1 cellular context compared by ENCODE assay signal in genomic region chr6:108463789-108464188, GRCh38.
TF ChIP-seq lines count a peak whose summit lies in the region.

No MANE protein-coding gene starts in this region.

TF ChIP-seq in WTC11, 78 proteins besides CTCF, POLR2A, EP300 and RAD21 (continued from another document):
- no peak for TF ChIP-seq E2F5 (CRISPR knock-in tag; IDR thresholded peaks at IDR 0.05)
TF ChIP-seq in WTC11: peak in this region for 0.
